8 cellular contexts compared by ENCODE assay signal in genomic region chr12:82634495-82635258, GRCh38. TPM values are rescaled to one million over a fixed set of nuclear protein-coding genes. Genes with fewer than 3 reads are reported as not detected.
DNase-seq lines count a peak whose midpoint lies in the region; FAIRE-seq and TF ChIP-seq lines count a peak whose summit lies in the region.
"Not testable (repeated sequence)": the region's sequence is repeated elsewhere in the genome, so short reads cannot be mapped to it uniquely, and the experiment has no call there.
"Had no signal": no experiment of that assay in that cellular context is flagged by ENCODE, and none has a peak within 500 bp of the region (broad histone marks: within the 10 kb centered on the region; RNA-seq: fewer than 3 reads in every experiment).

No MANE protein-coding gene starts in this region.

- not testable (repeated sequence) for H3K4me3 Mint-ChIP-seq in neural progenitor cell

- not testable (repeated sequence) for H3K9me3 Mint-ChIP-seq in neural progenitor cell

- H3K23ac ChIP-seq in H1 (ENCODE audit: insufficient read length) = not testable (repeated sequence)

- H3K79me2 ChIP-seq in H1 (ENCODE audit: control insufficient read depth in 1 of 2, insufficient read depth in 2 of 2, low read length in 2 of 2); neural progenitor cell (ENCODE audit: low read depth): not testable (repeated sequence)

- not testable (repeated sequence) for TF ChIP-seq RAD21 in H1 (IDR thresholded peaks at IDR 0.05 in 1 of 2, conservative IDR thresholded peaks at IDR 0.05 in 1 of 2; ENCODE audit: low read depth in 2 of 2, low read length in 2 of 2); liver (IDR thresholded peaks at IDR 0.05)

- H3K23me2 ChIP-seq in H1 (ENCODE audit: low read depth, low read length) = not testable (repeated sequence)

- H3K14ac ChIP-seq in H1 (ENCODE audit: insufficient read length) = not testable (repeated sequence)

- not testable (repeated sequence) for H3K79me1 ChIP-seq in H1 (ENCODE audit: low read depth, low read length)

- not testable (repeated sequence) for H4K5ac ChIP-seq in H1 (ENCODE audit: insufficient read length, low read depth, low read length)

- H3K27me3 ChIP-seq in H1 (replicated peaks in 1 of 4; ENCODE audit: control insufficient read depth in 3 of 4, extremely low read depth in 1 of 4, insufficient read depth in 3 of 4, low read length in 3 of 4); liver (ENCODE audit: control insufficient read depth in 4 of 4, insufficient read depth in 4 of 4, low read length in 3 of 4); neural progenitor cell: not testable (repeated sequence)

- CTCF ChIA-PET in H1 (lab: Charles Lee; ENCODE audit: partially characterized antibody) = interaction anchor here (0.5 to 0.7 kb wide), 5 partner anchors 8 to 1853 kb away, joined by 3 to 4 read pairs (median 3); no protein-coding TSS in a partner anchor

- not testable (repeated sequence) for H3K18ac ChIP-seq in H1 (ENCODE audit: extremely low read depth, low read length)

- H4K8ac ChIP-seq in H1 (ENCODE audit: extremely low read depth, insufficient read depth, low read length) = not testable (repeated sequence)

- H3K9me3 ChIP-seq in H1 (ENCODE audit: insufficient read depth in 2 of 2, low read depth in 1 of 2, low read length in 1 of 2); liver (ENCODE audit: control insufficient read depth in 4 of 4, low read length in 3 of 4); neural progenitor cell (ENCODE audit: low read depth): not testable (repeated sequence)

- TF ChIP-seq EP300 in H1 (IDR thresholded peaks at IDR 0.05; ENCODE audit: borderline replicate concordance in 1 of 2, low read depth in 2 of 2, low read length in 2 of 2) = not testable (repeated sequence)

- not testable (repeated sequence) for H3K4ac ChIP-seq in H1 (replicated peaks; ENCODE audit: insufficient read length, low read depth, low read length)

- not testable (repeated sequence) for H2BK5ac ChIP-seq in H1 (ENCODE audit: low read depth, low read length)

- POLR2A ChIA-PET in H1 (lab: Charles Lee; ENCODE audit: partially characterized antibody) = interaction anchor here (1.9 kb wide), 1 partner anchor 51 kb away, joined by 4 read pairs; no protein-coding TSS in a partner anchor

- 89% methylated on average over 8 of the region's 8 CpGs; no CpG with 5 or more reads in 1 of the 2 experiments for WGBS in H1 (ENCODE audit: extremely low coverage in 1 of 2, insufficient coverage in 1 of 2, insufficient read length in 1 of 2, insufficient replicate concordance in 2 of 2, low coverage in 1 of 2, low lambda C conversion rate in 2 of 2, missing lambda C conversion rate in 1 of 2), 2 experiments
- 67% methylated on average over 8 of the region's 8 CpGs for WGBS in liver

- not testable (repeated sequence) for H3F3A ChIP-seq in neural progenitor cell (ENCODE audit: low read depth)

- H3K4me2 ChIP-seq in H1 (ENCODE audit: insufficient read depth in 1 of 2, low read depth in 2 of 2, low read length in 2 of 2); neural progenitor cell: not testable (repeated sequence)

- DNase-seq in DMS53 (lab: John Stamatoyannopoulos, UW) = peak; percentile 95
- DNase-seq in LoVo (ENCODE audit: low spot score) = peak; percentile 69
- peak; percentile 67 for DNase-seq in NCI-H69 (lab: John Stamatoyannopoulos, UW)
- peak; percentile 21 to 62 for DNase-seq in SHP77 (lab: John Stamatoyannopoulos, UW)
- DNase-seq in H1 (ENCODE audit: low read depth in 1 of 2, low spot score in 2 of 2); neural progenitor cell (ENCODE audit: low spot score): not testable (repeated sequence)

- H2BK20ac ChIP-seq in H1 (ENCODE audit: low read length) = not testable (repeated sequence)

- not testable (repeated sequence) for H2AK5ac ChIP-seq in H1 (ENCODE audit: low read depth, low read length)

- H2BK15ac ChIP-seq in H1 (ENCODE audit: low read length) = not testable (repeated sequence)

- not testable (repeated sequence) for H3K27ac ChIP-seq in H1 (ENCODE audit: low read depth, low read length); liver (ENCODE audit: low read depth in 1 of 2, low read length in 2 of 2); neural progenitor cell

- not testable (repeated sequence) for H3K27me3 Mint-ChIP-seq in neural progenitor cell (ENCODE audit: insufficient read depth, low read depth)

- H2AFZ ChIP-seq in H1 (ENCODE audit: low read length) (peak overlapping the region; percentile 62; the same call in 1 of the 2 replicates), neural progenitor cell (replicated peaks) (peak overlapping the region; percentile 89)

- TF ChIP-seq CTCF in H1 (IDR thresholded peaks at IDR 0.05; ENCODE audit: control extremely low read depth in 1 of 3, insufficient read depth in 1 of 3, low read depth in 1 of 3, low read length in 3 of 3); liver (IDR thresholded peaks at IDR 0.05; ENCODE audit: low read depth, low read length, missing input control); neural progenitor cell (IDR thresholded peaks at IDR 0.05): not testable (repeated sequence)

- not testable (repeated sequence) for H4K20me1 ChIP-seq in H1 (replicated peaks in 1 of 2; ENCODE audit: control insufficient read depth in 1 of 2, insufficient read depth in 2 of 2, low read length in 2 of 2); neural progenitor cell (ENCODE audit: low read depth)

- not testable (repeated sequence) for H3K56ac ChIP-seq in H1 (replicated peaks; ENCODE audit: insufficient read length, low read depth, low read length)

- not testable (repeated sequence) for FAIRE-seq in H1 (lab: Jason Lieb, UNC)

- not testable (repeated sequence) for TF ChIP-seq POLR2A in H1 (IDR thresholded peaks at IDR 0.05; ENCODE audit: control extremely low read depth in 1 of 2, low read depth in 2 of 2, low read length in 2 of 2)

- not testable (repeated sequence) for H2BK12ac ChIP-seq in H1 (ENCODE audit: low read depth, low read length)

- not testable (repeated sequence) for H3K36me3 ChIP-seq in H1 (ENCODE audit: control insufficient read depth in 2 of 4, insufficient read depth in 4 of 4, low read length in 3 of 4); liver (ENCODE audit: control insufficient read depth in 4 of 4, insufficient read depth in 3 of 4, low read depth in 1 of 4, low read length in 3 of 4); neural progenitor cell

- not testable (repeated sequence) for H3K4me3 ChIP-seq in H1 (ENCODE audit: extremely low read depth in 1 of 4, insufficient read depth in 2 of 4, low read depth in 3 of 4, low read length in 4 of 4); liver (ENCODE audit: low read depth in 1 of 3, low read length in 3 of 3); neural progenitor cell

- H2BK120ac ChIP-seq in H1 (replicated peaks; ENCODE audit: low read depth, low read length) = not testable (repeated sequence)

- H3K36me3 Mint-ChIP-seq in neural progenitor cell = not testable (repeated sequence)

- H3K27ac Mint-ChIP-seq in neural progenitor cell = not testable (repeated sequence)

- not testable (repeated sequence) for H3K9ac ChIP-seq in H1 (replicated peaks in 1 of 4; ENCODE audit: extremely low read depth in 1 of 4, low read depth in 3 of 4, low read length in 3 of 4); liver (ENCODE audit: low read depth in 1 of 2, low read length in 2 of 2); neural progenitor cell

- H3K4me1 ChIP-seq in H1 (replicated peaks in 1 of 4; ENCODE audit: control insufficient read depth in 3 of 4, insufficient read depth in 4 of 4, low read length in 3 of 4); liver (ENCODE audit: control insufficient read depth in 4 of 4, insufficient read depth in 4 of 4, low read length in 3 of 4); neural progenitor cell: not testable (repeated sequence)

- not testable (repeated sequence) for H3K4me1 Mint-ChIP-seq in neural progenitor cell

- not testable (repeated sequence) for H4K91ac ChIP-seq in H1 (replicated peaks; ENCODE audit: insufficient read length, low read length)

TF ChIP-seq in liver, 16 proteins besides CTCF, POLR2A, EP300 and RAD21:
- TF ChIP-seq FOXA2 (IDR thresholded peaks at IDR 0.05) (peak; percentile 29), YY1 (IDR thresholded peaks at IDR 0.05) (peak; percentile 54)

RNA-seq across cellular contexts. Expression of gene TMTC2, which starts 52.0 kb away (rescaled TPM):
- total RNA-seq in H1 (2021; fragmentation: NEBNext Ultra II Directional; extraction: Animal tissue kit (Norgen Biotek cat#: 25700)) = 3.9 and 4.2 TPM in 2 replicates
- polyA plus RNA-seq in H1 (2011; rRNA removed) (2.3 and 2.7 TPM in 2 replicates), liver (under 1 TPM; 0.36 to 0.61 TPM)
- polyA plus RNA-seq in H1 (2011; cell fraction: cytosol; rRNA removed) = 2.8 TPM
- polyA plus RNA-seq in H1 (2011; cell fraction: nucleus; rRNA removed) = 5.5 TPM
- polyA plus RNA-seq in H1 (2012, experiment 1 of 2) = 2.4 to 2.9 TPM (median 2.5 TPM) in 4 replicates
- 0.59 TPM for polyA plus RNA-seq in H1 (2012, experiment 2 of 2)
- polyA plus RNA-seq in H1 (2013, experiment 1 of 2) = 3.2 TPM
- 3.6 TPM for polyA plus RNA-seq in H1 (2013, experiment 2 of 2)
- 10.5 and 10.8 TPM in 2 replicates for polyA minus RNA-seq in H1 (2011; rRNA and poly(A)+ RNA removed)
- 3.8 TPM for polyA minus RNA-seq in H1 (2011; cell fraction: cytosol; rRNA and poly(A)+ RNA removed)
- polyA minus RNA-seq in H1 (2011; cell fraction: nucleus; rRNA and poly(A)+ RNA removed) = 31.0 TPM
- total RNA-seq in liver (1 to 10 TPM in 1 of 2 donors, under 1 TPM in 1; 0.61 to 3.0 TPM), neural progenitor cell (ENCODE audit: low replicate concordance) (21.0 and 25.5 TPM in 2 replicates)
- polyA plus RNA-seq: IgD-negative memory B cell had no signal
